ENCODE assay signal across 19 cellular contexts in genomic region chr4:68172147-68172546, GRCh38. TPM values are rescaled to one million over a fixed set of nuclear protein-coding genes. Genes with fewer than 3 reads are reported as not detected.
"Had no signal": no experiment of that assay in that cellular context is flagged by ENCODE, and none has a peak within 500 bp of the region (broad histone marks: within the 10 kb centered on the region; RNA-seq: fewer than 3 reads in every experiment).

No MANE protein-coding gene starts in this region.

RNA-seq across cellular contexts. Expression of gene TMPRSS11F, which starts 42.5 kb away (rescaled TPM):
- total RNA-seq: activated naive CD4-positive, alpha-beta T cell treated with anti-CD3 and anti-CD28 coated beads for 36 hours; activated naive CD4-positive, alpha-beta T cell treated with anti-CD3 and anti-CD28 coated beads, Interleukin-2, amount 50 U/mL, for 72 hours; activated naive CD8-positive, alpha-beta T cell treated with anti-CD3 and anti-CD28 coated beads for 36 hours; activated naive CD8-positive, alpha-beta T cell treated with anti-CD3 and anti-CD28 coated beads, Interleukin-2, amount 10 ng/mL, durations not matched to agents 7 days and 5 days; activated T-cell treated with anti-CD3 and anti-CD28 coated beads, Interleukin-2, amount 50 U/mL, for 4 hours; activated T-cell treated with anti-CD3 and anti-CD28 coated beads, Interleukin-2, amount 50 U/mL, for 72 hours; activated T-helper 1 cell treated with anti-CD3 and anti-CD28 coated beads, Interleukin-12 subunit alpha, Interleukin-12 subunit beta, Interleukin-2, Interleukin-4 antibody, amounts not matched to agents 30 ng/mL and 10 ng/mL and 1 ng/mL, durations not matched to agents 14 hours and 24 hours and 36 hours; activated T-helper 17 cell treated with anti-CD3 and anti-CD28 coated beads, Interleukin-2, amount 50 U/mL, for 72 hours; activated T-helper 2 cell treated with anti-CD3 and anti-CD28 coated beads, Interferon-gamma antibody, Interleukin-2, Interleukin-4, amounts not matched to agents 10 μg/mL and 5 μg/mL and 100 μg/mL, durations not matched to agents 14 hours and 24 hours and 36 hours; adrenal gland; aorta; ascending aorta; body of pancreas; breast epithelium; cardiac muscle cell; cardiac septum; cerebellum; chondrocyte had no signal
- polyA plus RNA-seq: adipose tissue, adrenal gland, aorta, cardiac muscle cell had no signal
